Comparison of ENCODE assay signal across 23 cellular contexts in the genomic region with DNA sequence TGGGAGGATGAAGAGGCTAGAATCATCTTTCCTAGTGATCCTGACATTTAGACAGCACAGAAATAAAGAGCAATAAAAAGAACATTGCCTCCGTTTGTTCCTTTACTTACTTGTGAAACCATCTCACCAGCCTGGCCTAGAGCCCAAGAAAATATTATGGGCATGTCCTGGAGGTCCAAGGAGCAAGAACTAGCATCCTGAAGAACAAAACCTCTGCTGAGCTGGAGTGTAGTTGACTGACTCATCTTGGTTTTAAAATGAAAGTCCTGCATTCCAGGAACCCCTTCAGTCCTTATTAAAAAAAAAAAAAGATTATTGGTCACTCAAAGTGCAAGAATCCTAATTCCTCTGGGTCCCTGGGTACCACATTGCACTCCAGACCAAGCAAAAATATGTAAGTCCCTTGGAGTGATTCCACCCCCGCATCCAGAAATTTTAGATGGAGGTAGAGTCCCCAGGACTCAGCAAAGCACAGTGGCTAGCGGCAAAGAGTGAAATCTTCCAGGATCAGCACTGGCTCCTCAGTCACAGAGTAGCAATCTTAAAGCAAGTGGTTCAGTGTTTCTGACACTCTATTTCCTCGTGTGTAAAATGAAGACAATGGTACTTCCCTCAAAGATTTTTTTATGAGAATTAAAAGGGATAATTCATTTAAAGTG. TPM values are rescaled to one million over a fixed set of nuclear protein-coding genes. Genes with fewer than 3 reads are reported as not detected.
DNase-seq lines count a peak whose midpoint lies in the region; ATAC-seq and TF ChIP-seq lines count a peak whose summit lies in the region.
"Had no signal": no experiment of that assay in that cellular context is flagged by ENCODE, and none has a peak within 500 bp of the region (broad histone marks: within the 10 kb centered on the region; RNA-seq: fewer than 3 reads in every experiment).

No MANE protein-coding gene starts in this region.

- TF ChIP-seq CTCF in AG04449 (IDR thresholded peaks at IDR 0.05; ENCODE audit: insufficient read depth, low read length, missing control alignments) (no peak), upper lobe of left lung (IDR thresholded peaks at IDR 0.05) (no peak), tibial artery (IDR thresholded peaks at IDR 0.05) (no peak)

- H3K9ac ChIP-seq in adipocyte (ENCODE audit: low read length), result no peak overlapping the region

- H3K36me3 ChIP-seq in adipocyte (ENCODE audit: control insufficient read depth, insufficient read depth, low read length, severe bottlenecking) (no peaks in the 10 kb centered on the region), upper lobe of left lung (no peaks in the 10 kb centered on the region), tibial artery (no peaks in the 10 kb centered on the region)
- H3K36me3 ChIP-seq: gastrocnemius medialis, neutrophil had no signal

- no peak for TF ChIP-seq POLR2A in upper lobe of left lung (IDR thresholded peaks at IDR 0.05)

- H3K9me3 ChIP-seq in adipocyte (ENCODE audit: control insufficient read depth, low read length), result no peaks in the 10 kb centered on the region
- no peaks in the 10 kb centered on the region for H3K9me3 ChIP-seq in upper lobe of left lung
- no peaks in the 10 kb centered on the region for H3K9me3 ChIP-seq in tibial artery
- H3K9me3 ChIP-seq: gastrocnemius medialis, neutrophil had no signal

- H3K27me3 ChIP-seq in adipocyte (replicated peaks; ENCODE audit: control insufficient read depth, insufficient read depth, low read length) (no peaks in the 10 kb centered on the region), upper lobe of left lung (no peaks in the 10 kb centered on the region), tibial artery (no peaks in the 10 kb centered on the region)
- H3K27me3 ChIP-seq: gastrocnemius medialis had no signal

- H3K4me3 ChIP-seq in AG04449 (ENCODE audit: low read depth, low read length) (no peak overlapping the region), adipocyte (ENCODE audit: low read length) (no peak overlapping the region), upper lobe of left lung (no peak overlapping the region), tibial artery (no peak overlapping the region)
- H3K4me3 ChIP-seq: gastrocnemius medialis, GM23338 had no signal

- intact Hi-C loops in tibial artery (cut with DNase I; ENCODE audit: low total_unique reads) (no loop called here), Right ventricle myocardium superior (cut with DNase I) (no loop called here)

- no peak overlapping the region for H3K27ac ChIP-seq in upper lobe of left lung
- H3K27ac ChIP-seq in tibial artery, result no peak overlapping the region
- H3K27ac ChIP-seq: gastrocnemius medialis, neutrophil had no signal

- CTCF ChIA-PET in AG04449 (lab: Yijun Ruan, JAX), result interaction anchor here (0.9 to 6.2 kb wide), 3 partner anchors 9 to 41 kb away, joined by 3 to 42 read pairs (median 3); no protein-coding TSS in a partner anchor

- H3K4me1 ChIP-seq in adipocyte (ENCODE audit: control insufficient read depth, insufficient read depth, low read length), result peaks cover 26% of the 10 kb centered on the region
- H3K4me1 ChIP-seq in upper lobe of left lung, result no peaks in the 10 kb centered on the region
- peaks cover 0 to 33% (median 13%) of the 10 kb centered on the region in 4 donors for H3K4me1 ChIP-seq in tibial artery
- H3K4me1 ChIP-seq: gastrocnemius medialis had no signal

- POLR2A ChIA-PET in AG04449 (lab: Yijun Ruan, JAX), result no interaction called here

- ATAC-seq in upper lobe of left lung (ENCODE audit: low FRiP score in 2 of 2) (no peak), Right ventricle myocardium superior (ENCODE audit: poor library complexity) (no peak)
- ATAC-seq: activated CD4-positive, CD25-positive, alpha-beta regulatory T cell treated with anti-CD3 and anti-CD28 coated beads, Interleukin-2, amount 50 U/mL, for 24 hours; gastrocnemius medialis; GM23338 had no signal

- 70 to 71% methylated on average over 4 of the region's 4 CpGs for WGBS in upper lobe of left lung, 2 donors

- peak; percentile 60 for DNase-seq in AG04449 (ENCODE audit: low read depth, low spot score)
- peak; percentile 23 for DNase-seq in H4 (ENCODE audit: low spot score)
- peak; percentile 9 for DNase-seq in adipocyte (ENCODE audit: low read depth)
- DNase-seq in fibroblast of peridontal ligament (ENCODE audit: extremely low read depth), result peak; percentile 92
- no peak for DNase-seq in upper lobe of left lung
- no peak for DNase-seq in tibial artery
- DNase-seq in NCI-H146 treated with DMSO at 0.1 percent for 48 hours (lab: John Stamatoyannopoulos, UW; ENCODE audit: unreplicated experiment), result no peak
- DNase-seq in Right ventricle myocardium superior, result no peak
- DNase-seq: activated T-cell treated with anti-CD3 and anti-CD28 coated beads, Interleukin-2, amount 50 U/mL, for 48 hours; gastrocnemius medialis; Kasumi-1; kidney glomerular epithelial cell; NCI-H1105 treated with DMSO at 0.1 percent for 48 hours; NCI-H2107; NCI-H510A treated with DMSO at 0.1 percent for 48 hours; NK-92 treated with Interleukin-12 subunit alpha and Interleukin-12 subunit beta, amount 100 ng/mL, for 24 hours; stimulated activated CD4-positive, alpha-beta T cell treated with anti-CD3 and anti-CD28 coated beads, Interleukin-12 subunit alpha, Interleukin-12 subunit beta, amount 100 ng/mL, for 4 hours; T1000 had no signal

- no peak for TF ChIP-seq EP300 in upper lobe of left lung (IDR thresholded peaks at IDR 0.05)

RNA-seq across cellular contexts. Expression of a gene that starts 7.0 kb away (rescaled TPM):
- not detected in 2 replicates for total RNA-seq in H4 (2014; rRNA removed; shearing (Covaris generic))
- total RNA-seq in upper lobe of left lung, result not detected
- total RNA-seq in Right ventricle myocardium superior, result not detected
- total RNA-seq: A673, gastrocnemius medialis, GM23338, subcutaneous adipose tissue had no signal

RNA-seq across cellular contexts. Expression of a gene that starts 23.3 kb away (rescaled TPM):
- not detected in 2 replicates for total RNA-seq in H4 (2014; rRNA removed; shearing (Covaris generic))
- total RNA-seq in upper lobe of left lung, result under 1 TPM in 4 of 6 donors, not detected in 2; 0.23 to 0.69 (median 0.35) TPM
- total RNA-seq in Right ventricle myocardium superior, result not detected
- total RNA-seq: A673, gastrocnemius medialis, GM23338, subcutaneous adipose tissue had no signal

RNA-seq across cellular contexts. Expression of a gene that starts 25.3 kb away (rescaled TPM):
- total RNA-seq in H4 (2014; rRNA removed; shearing (Covaris generic)), result not detected in 2 replicates
- total RNA-seq in upper lobe of left lung (not detected), Right ventricle myocardium superior (not detected)
- total RNA-seq: A673, gastrocnemius medialis, GM23338, subcutaneous adipose tissue had no signal

RNA-seq across cellular contexts. Expression of a gene that starts 42.4 kb away (rescaled TPM):
- total RNA-seq in H4 (2014; rRNA removed; shearing (Covaris generic)), result not detected in 2 replicates
- total RNA-seq in upper lobe of left lung (not detected), Right ventricle myocardium superior (not detected)
- total RNA-seq: A673, gastrocnemius medialis, GM23338, subcutaneous adipose tissue had no signal

RNA-seq across cellular contexts. Expression of a gene that starts 57.8 kb away (rescaled TPM):
- total RNA-seq in H4 (2014; rRNA removed; shearing (Covaris generic)), result not detected in 2 replicates
- total RNA-seq in upper lobe of left lung, result not detected
- not detected for total RNA-seq in Right ventricle myocardium superior
- total RNA-seq: A673, gastrocnemius medialis, GM23338, subcutaneous adipose tissue had no signal

Comparison
In these comparisons a context has a peak if more than half of its experiments do, and no peak if none do; other contexts are left out.
1. DNase-seq: peak in AG04449 (single experiment), H4 (single experiment), adipocyte (single experiment) and fibroblast of peridontal ligament (single experiment); none in upper lobe of left lung (0 of 2), tibial artery (0 of 2), NCI-H146 treated with DMSO at 0.1 percent for 48 hours (single experiment) and Right ventricle myocardium superior (single experiment).